Comparison of ENCODE assay signal across 24 cellular contexts in the genomic region with DNA sequence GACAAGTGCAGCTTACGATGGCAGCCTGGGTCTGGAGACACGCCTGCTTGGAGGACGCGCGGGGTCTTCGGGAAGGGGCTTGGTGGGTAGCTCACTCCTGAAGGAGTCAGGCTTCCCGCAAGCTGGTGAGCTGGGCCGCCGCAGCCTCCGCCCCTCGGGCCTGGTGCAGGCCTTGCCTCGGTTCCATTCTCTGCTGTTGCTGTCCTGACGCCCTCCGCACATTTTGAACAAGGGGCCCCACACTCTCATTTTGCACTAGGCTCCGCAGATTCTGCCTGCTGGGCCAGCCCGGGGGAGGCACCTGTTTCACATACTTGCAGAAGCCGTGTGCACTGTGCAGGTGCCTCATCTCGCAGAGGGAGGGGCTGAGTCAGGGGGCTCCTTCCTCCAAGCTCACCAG.
"Had no signal": no experiment of that assay in that cellular context is flagged by ENCODE, and none has a peak within 500 bp of the region (broad histone marks: within the 10 kb centered on the region; RNA-seq: fewer than 3 reads in every experiment).

No MANE protein-coding gene starts in this region.

- H3K27me3 ChIP-seq: right atrium auricular region, thyroid gland had no signal

- H3K4me1 ChIP-seq: left ventricle myocardium inferior, prostate gland, right atrium auricular region, stomach, thyroid gland had no signal

- H3K36me3 ChIP-seq: left ventricle myocardium inferior, prostate gland, right atrium auricular region, stomach, thyroid gland had no signal

- H3K9me3 ChIP-seq: left ventricle myocardium inferior, mucosa of descending colon, prostate gland, right atrium auricular region, stomach, thyroid gland had no signal

- H3K27ac ChIP-seq: left ventricle myocardium inferior, prostate gland, right atrium auricular region, stomach, thyroid gland had no signal

- H3K4me3 ChIP-seq: left ventricle myocardium inferior, lung, mucosa of descending colon, prostate gland, right atrium auricular region, smooth muscle cell, stomach, thyroid gland had no signal

- FAIRE-seq: endometrium, frontal cortex, islet of Langerhans, urothelium cell line had no signal

- H3K4me2 ChIP-seq: smooth muscle cell had no signal

- ATAC-seq: effector memory CD8-positive, alpha-beta T cell; left colon; mucosa of descending colon; sciatic nerve; stimulated activated effector memory CD8-positive, alpha-beta T cell treated with anti-CD3 and anti-CD28 coated beads, Interleukin-12 subunit alpha, Interleukin-12 subunit beta, amount 100 ng/mL, for 72 hours had no signal

- DNase-seq: cortex of kidney; effector memory CD8-positive, alpha-beta T cell; erythroblast; kidney glomerular epithelial cell; left colon; left ventricle myocardium inferior; naive B cell; stimulated activated CD4-positive, alpha-beta T cell treated with anti-CD3 and anti-CD28 coated beads, Interleukin-2, amount 100 ng/mL, for 24 hours; stimulated activated CD4-positive, alpha-beta T cell treated with anti-CD3 and anti-CD28 coated beads, Interleukin-4, amount 100 ng/mL, for 24 hours; stimulated activated naive CD4-positive, alpha-beta T cell treated with Interleukin-2 at 50 U/mL for 16 hours; stomach; thyroid gland; trophoblast cell had no signal
